In genomic region chr5:142320427-142320732, GRCh38 we compare ENCODE assay signal across 12 cellular contexts. TPM values are rescaled to one million over a fixed set of nuclear protein-coding genes. Genes with fewer than 3 reads are reported as not detected.
DNase-seq lines count a peak whose midpoint lies in the region; ATAC-seq and TF ChIP-seq lines count a peak whose summit lies in the region.
"Had no signal": no experiment of that assay in that cellular context is flagged by ENCODE, and none has a peak within 500 bp of the region (broad histone marks: within the 10 kb centered on the region; RNA-seq: fewer than 3 reads in every experiment).

No MANE protein-coding gene starts in this region.

- TF ChIP-seq CTCF in 22Rv1 (IDR thresholded peaks at IDR 0.05) = no peak

- peaks cover 37% of the 10 kb centered on the region for H3K36me3 ChIP-seq in MG63
- peaks cover 0 to 3% of the 10 kb centered on the region in 2 donors for H3K36me3 ChIP-seq in mucosa of rectum (ENCODE audit: control insufficient read depth in 2 of 2, insufficient read depth in 2 of 2, low read length in 2 of 2)
- H3K36me3 ChIP-seq: neutrophil had no signal

- peak overlapping the region in 1 of 2 donors; percentile 46 for H3K9ac ChIP-seq in mucosa of rectum (ENCODE audit: low read depth in 1 of 2, low read length in 2 of 2)

- H3K4me1 Mint-ChIP-seq in activated naive CD4-positive, alpha-beta T cell treated with anti-CD3 and anti-CD28 coated beads, Interleukin-2, amount 10 ng/mL, durations not matched to agents 7 days and 5 days = peaks cover 57% of the 10 kb centered on the region

- CTCF ChIA-PET in activated naive CD4-positive, alpha-beta T cell treated with anti-CD3 and anti-CD28 coated beads, Interleukin-2, amount 10 ng/mL, durations not matched to agents 7 days and 5 days (lab: Charles Lee) = no interaction called here

- DNase-seq in MG63 = no peak
- DNase-seq in epithelial cell of prostate (ENCODE audit: low read depth, low spot score) = no peak
- DNase-seq in activated CD8-positive, alpha-beta memory T cell treated with anti-CD3 and anti-CD28 coated beads, Interleukin-2, amount 50 U/mL, for 4 hours = no peak
- no peak for DNase-seq in activated naive CD4-positive, alpha-beta T cell treated with anti-CD3 and anti-CD28 coated beads, Interleukin-2, amount 10 ng/mL, durations not matched to agents 7 days and 5 days
- DNase-seq: HCEC 1CT, T-helper 17 cell had no signal

- H3K9me3 ChIP-seq in MG63 (no peaks in the 10 kb centered on the region), mucosa of rectum (ENCODE audit: control insufficient read depth in 2 of 2, low read length in 2 of 2) (no peaks in the 10 kb centered on the region)
- H3K9me3 ChIP-seq: neutrophil had no signal

- H3K27ac ChIP-seq in 22Rv1 (peak overlapping the region; percentile 36; the same call in 1 of the 2 replicates), epithelial cell of prostate (peak overlapping the region; percentile 15), mucosa of rectum (ENCODE audit: low read depth in 2 of 2, low read length in 2 of 2) (peak overlapping the region; percentile 69 to 75)
- H3K27ac ChIP-seq: neutrophil had no signal

- no peaks in the 10 kb centered on the region for H3K36me3 Mint-ChIP-seq in activated naive CD4-positive, alpha-beta T cell treated with anti-CD3 and anti-CD28 coated beads, Interleukin-2, amount 10 ng/mL, durations not matched to agents 7 days and 5 days

- peak overlapping the region; percentile 6 for H3K4me3 ChIP-seq in MG63
- H3K4me3 ChIP-seq in mucosa of rectum (ENCODE audit: low read length in 2 of 2) = peak overlapping the region; percentile 32 to 56

- H3K27me3 ChIP-seq in MG63 (no peaks in the 10 kb centered on the region), mucosa of rectum (ENCODE audit: control insufficient read depth in 2 of 2, insufficient read depth in 2 of 2, low read length in 2 of 2) (no peaks in the 10 kb centered on the region)

- H3K9me3 Mint-ChIP-seq in activated naive CD4-positive, alpha-beta T cell treated with anti-CD3 and anti-CD28 coated beads, Interleukin-2, amount 10 ng/mL, durations not matched to agents 7 days and 5 days = no peaks in the 10 kb centered on the region

- H3K27ac Mint-ChIP-seq in activated naive CD4-positive, alpha-beta T cell treated with anti-CD3 and anti-CD28 coated beads, Interleukin-2, amount 10 ng/mL, durations not matched to agents 7 days and 5 days = no peak overlapping the region
- H3K27ac Mint-ChIP-seq: B cell had no signal

- peaks cover 41 to 52% of the 10 kb centered on the region in 2 donors for H3K4me1 ChIP-seq in mucosa of rectum (ENCODE audit: control insufficient read depth in 2 of 2, insufficient read depth in 2 of 2, low read length in 2 of 2)

- ATAC-seq in HG02970 (IDR thresholded peaks at IDR 0.05; ENCODE audit: low FRiP score, unreplicated experiment) = no peak
- ATAC-seq in GM21390 (IDR thresholded peaks at IDR 0.05; ENCODE audit: unreplicated experiment) = no peak
- ATAC-seq: T-helper 17 cell had no signal

- peaks cover 66% of the 10 kb centered on the region for H3K27me3 Mint-ChIP-seq in activated naive CD4-positive, alpha-beta T cell treated with anti-CD3 and anti-CD28 coated beads, Interleukin-2, amount 10 ng/mL, durations not matched to agents 7 days and 5 days

- no peak overlapping the region for H3K4me3 Mint-ChIP-seq in activated naive CD4-positive, alpha-beta T cell treated with anti-CD3 and anti-CD28 coated beads, Interleukin-2, amount 10 ng/mL, durations not matched to agents 7 days and 5 days
- H3K4me3 Mint-ChIP-seq: B cell, T-helper 17 cell had no signal

RNA-seq across cellular contexts. Expression of gene SPRY4, which starts 4.4 kb away (rescaled TPM):
- 3.9 and 5.5 TPM in 2 replicates for total RNA-seq in MG63 (2014; rRNA removed; shearing (Covaris generic); ENCODE audit: low replicate concordance)
- total RNA-seq: B cell had no signal

Comparison
In these comparisons a context has a peak if more than half of its experiments do, and no peak if none do; other contexts are left out.
1. H3K27ac ChIP-seq: peak in every context shown above with its lines; median percentile 72 in mucosa of rectum; 36 in 22Rv1; 15 in epithelial cell of prostate.